In genomic region chr6:14454467-14454763, GRCh38 we compare ENCODE assay signal across 11 cellular contexts.
DNase-seq lines count a peak whose midpoint lies in the region; ATAC-seq, FAIRE-seq and TF ChIP-seq lines count a peak whose summit lies in the region.
"Had no signal": no experiment of that assay in that cellular context is flagged by ENCODE, and none has a peak within 500 bp of the region (broad histone marks: within the 10 kb centered on the region; RNA-seq: fewer than 3 reads in every experiment).

No MANE protein-coding gene starts in this region.

- H3K36me3 Mint-ChIP-seq in activated T-helper 2 cell treated with anti-CD3 and anti-CD28 coated beads, Interferon-gamma antibody, Interleukin-2, Interleukin-4, amounts not matched to agents 10 μg/mL and 5 μg/mL and 100 μg/mL, durations not matched to agents 14 hours and 24 hours and 36 hours (ENCODE audit: low read depth): peaks cover 14% of the 10 kb centered on the region
- peaks cover 47% of the 10 kb centered on the region for H3K36me3 Mint-ChIP-seq in endodermal cell (ENCODE audit: low read depth)

- intact Hi-C loops in activated T-helper 2 cell treated with anti-CD3 and anti-CD28 coated beads, Interferon-gamma antibody, Interleukin-2, Interleukin-4, amounts not matched to agents 10 μg/mL and 5 μg/mL and 100 μg/mL, durations not matched to agents 14 hours and 24 hours and 36 hours (cut with micrococcal nuclease): loop anchor here (1.0 to 10.0 kb wide), 4 partner anchors 210 to 1170 kb away; no protein-coding TSS in a partner anchor
- intact Hi-C loops in lower lobe of right lung (cut with DNase I): no loop called here

- H3K4me1 ChIP-seq in endodermal cell (ENCODE audit: control insufficient read depth, insufficient read depth, low read length): peaks cover 18% of the 10 kb centered on the region
- H3K4me1 ChIP-seq in lower lobe of right lung: no peaks in the 10 kb centered on the region

- peak overlapping the region; percentile 18 for H3K4me3 Mint-ChIP-seq in activated T-helper 2 cell treated with anti-CD3 and anti-CD28 coated beads, Interferon-gamma antibody, Interleukin-2, Interleukin-4, amounts not matched to agents 10 μg/mL and 5 μg/mL and 100 μg/mL, durations not matched to agents 14 hours and 24 hours and 36 hours (ENCODE audit: low read depth)
- H3K4me3 Mint-ChIP-seq in endodermal cell: no peak overlapping the region
- H3K4me3 Mint-ChIP-seq: neural crest cell had no signal

- TF ChIP-seq CTCF in endodermal cell (conservative IDR thresholded peaks at IDR 0.05): no peak
- no peak for TF ChIP-seq CTCF in lower lobe of right lung (IDR thresholded peaks at IDR 0.05)

- H3K27me3 Mint-ChIP-seq in activated T-helper 2 cell treated with anti-CD3 and anti-CD28 coated beads, Interferon-gamma antibody, Interleukin-2, Interleukin-4, amounts not matched to agents 10 μg/mL and 5 μg/mL and 100 μg/mL, durations not matched to agents 14 hours and 24 hours and 36 hours (ENCODE audit: low read depth): no peaks in the 10 kb centered on the region
- H3K27me3 Mint-ChIP-seq in endodermal cell (ENCODE audit: insufficient read depth): no peaks in the 10 kb centered on the region

- H3K27ac ChIP-seq in endodermal cell (ENCODE audit: low read depth, low read length) (no peak overlapping the region), lower lobe of right lung (no peak overlapping the region)
- H3K27ac ChIP-seq: PC-9 had no signal

- H3K36me3 ChIP-seq in endodermal cell (ENCODE audit: control insufficient read depth, insufficient read depth, low read length) (no peaks in the 10 kb centered on the region), lower lobe of right lung (no peaks in the 10 kb centered on the region)
- H3K36me3 ChIP-seq: tibial artery had no signal

- no peak for ATAC-seq in lower lobe of right lung

- no peak overlapping the region for H3K9ac ChIP-seq in endodermal cell (ENCODE audit: extremely low read depth, low read length, poor library complexity, severe bottlenecking)

- peaks cover 82% of the 10 kb centered on the region for H3K4me1 Mint-ChIP-seq in activated T-helper 2 cell treated with anti-CD3 and anti-CD28 coated beads, Interferon-gamma antibody, Interleukin-2, Interleukin-4, amounts not matched to agents 10 μg/mL and 5 μg/mL and 100 μg/mL, durations not matched to agents 14 hours and 24 hours and 36 hours (ENCODE audit: low read depth)
- peaks cover 42% of the 10 kb centered on the region for H3K4me1 Mint-ChIP-seq in endodermal cell

- peak overlapping the region; percentile 83 for H3K27ac Mint-ChIP-seq in activated T-helper 2 cell treated with anti-CD3 and anti-CD28 coated beads, Interferon-gamma antibody, Interleukin-2, Interleukin-4, amounts not matched to agents 10 μg/mL and 5 μg/mL and 100 μg/mL, durations not matched to agents 14 hours and 24 hours and 36 hours
- H3K27ac Mint-ChIP-seq in endodermal cell: no peak overlapping the region

- WGBS in endodermal cell (ENCODE audit: insufficient coverage in 1 of 2, insufficient read length in 1 of 2), 2 experiments: 95% methylated on average over 3 to 4 of the region's 4 CpGs

- no peak for DNase-seq in GM12891 (ENCODE audit: insufficient read length, low spot score)
- peak; percentile 12 for DNase-seq in NCI-H774 (lab: John Stamatoyannopoulos, UW)
- DNase-seq in activated T-helper 2 cell treated with anti-CD3 and anti-CD28 coated beads, Interferon-gamma antibody, Interleukin-2, Interleukin-4, amounts not matched to agents 10 μg/mL and 5 μg/mL and 100 μg/mL, durations not matched to agents 14 hours and 24 hours and 36 hours (ENCODE audit: low spot score): peak; percentile 18
- DNase-seq in stimulated activated CD4-positive, alpha-beta T cell treated with anti-CD3 and anti-CD28 coated beads, Interleukin-1b, Interleukin-23, amount 100 ng/mL, for 48 hours: peak; percentile 62
- no peak for DNase-seq in SK-N-DZ (ENCODE audit: low spot score)
- DNase-seq in ecto neural progenitor cell (ENCODE audit: low spot score): no peak
- DNase-seq in endodermal cell: no peak
- DNase-seq in lower lobe of right lung: no peak
- DNase-seq: tibial artery had no signal

- no peak for TF ChIP-seq POLR2A in GM12891 (IDR thresholded peaks at IDR 0.05; ENCODE audit: low read depth, low read length)

- peak; percentile 68 for FAIRE-seq in GM12891 (lab: Jason Lieb, UNC)

- no peaks in the 10 kb centered on the region for H3K9me3 ChIP-seq in endodermal cell (ENCODE audit: control insufficient read depth, low read length)
- no peaks in the 10 kb centered on the region for H3K9me3 ChIP-seq in lower lobe of right lung
- H3K9me3 ChIP-seq: tibial artery had no signal

- H3K9me3 Mint-ChIP-seq in activated T-helper 2 cell treated with anti-CD3 and anti-CD28 coated beads, Interferon-gamma antibody, Interleukin-2, Interleukin-4, amounts not matched to agents 10 μg/mL and 5 μg/mL and 100 μg/mL, durations not matched to agents 14 hours and 24 hours and 36 hours: no peaks in the 10 kb centered on the region
- H3K9me3 Mint-ChIP-seq in endodermal cell: no peaks in the 10 kb centered on the region
- H3K9me3 Mint-ChIP-seq: neural crest cell had no signal

- H3K4me3 ChIP-seq in endodermal cell (ENCODE audit: low read length) (no peak overlapping the region), lower lobe of right lung (no peak overlapping the region)
- H3K4me3 ChIP-seq: PC-9, tibial artery had no signal

- H3K27me3 ChIP-seq in endodermal cell (ENCODE audit: control insufficient read depth, insufficient read depth, low read length, poor library complexity, severe bottlenecking) (no peaks in the 10 kb centered on the region), lower lobe of right lung (ENCODE audit: low read depth) (no peaks in the 10 kb centered on the region)
- H3K27me3 ChIP-seq: tibial artery had no signal

TF ChIP-seq in GM12891, 5 proteins besides CTCF, POLR2A, EP300 and RAD21:
- TF ChIP-seq PAX5 (IDR thresholded peaks at IDR 0.05; ENCODE audit: insufficient read depth, low read length, severe bottlenecking): no peak
- no peak for TF ChIP-seq POLR2AphosphoS5 (IDR thresholded peaks at IDR 0.05; ENCODE audit: low read depth, low read length)
- no peak for TF ChIP-seq TAF1 (IDR thresholded peaks at IDR 0.05; ENCODE audit: low read depth, low read length)
- no peak for TF ChIP-seq POU2F2 (IDR thresholded peaks at IDR 0.05; ENCODE audit: low read depth, low read length)
- no peak for TF ChIP-seq SPI1 (IDR thresholded peaks at IDR 0.05; ENCODE audit: low read depth, low read length)
TF ChIP-seq in GM12891: peak in this region for 0.

Comparison
In these comparisons a context has a peak if more than half of its experiments do, and no peak if none do; other contexts are left out.
1. DNase-seq: peak in NCI-H774 (single experiment), activated T-helper 2 cell treated with anti-CD3 and anti-CD28 coated beads, Interferon-gamma antibody, Interleukin-2, Interleukin-4, amounts not matched to agents 10 μg/mL and 5 μg/mL and 100 μg/mL, durations not matched to agents 14 hours and 24 hours and 36 hours (single experiment) and stimulated activated CD4-positive, alpha-beta T cell treated with anti-CD3 and anti-CD28 coated beads, Interleukin-1b, Interleukin-23, amount 100 ng/mL, for 48 hours (single experiment); none in GM12891 (single experiment), SK-N-DZ (single experiment), ecto neural progenitor cell (single experiment), endodermal cell (single experiment) and lower lobe of right lung (single experiment).